In the genomic region with DNA sequence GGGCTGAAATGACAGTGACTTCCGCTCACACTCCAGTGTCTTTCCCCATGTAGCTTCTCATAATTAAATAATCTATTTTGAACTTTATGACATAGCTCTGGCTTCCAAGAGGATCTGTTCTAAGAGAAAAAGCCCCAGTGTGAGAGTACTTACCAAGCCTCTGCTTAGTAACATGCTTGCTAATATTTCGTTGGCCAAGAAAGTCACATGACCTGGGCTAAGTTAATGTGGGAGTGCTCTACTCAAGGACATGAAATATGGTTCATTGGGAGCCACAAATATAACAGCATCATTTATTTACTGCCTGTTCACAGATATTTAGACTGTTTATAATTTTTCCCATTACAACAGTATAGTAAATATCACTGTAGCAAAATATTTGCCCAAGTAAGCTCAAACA, we compare ENCODE assay signal across 29 cellular contexts. TPM values are rescaled to one million over a fixed set of nuclear protein-coding genes. Genes with fewer than 3 reads are reported as not detected.
"Had no signal": no experiment of that assay in that cellular context is flagged by ENCODE, and none has a peak within 500 bp of the region (broad histone marks: within the 10 kb centered on the region; RNA-seq: fewer than 3 reads in every experiment).

No MANE protein-coding gene starts in this region.

- H3K36me3 ChIP-seq: gastrocnemius medialis, ovary, sigmoid colon, tibial nerve, upper lobe of left lung had no signal

- H3K9me3 ChIP-seq: gastrocnemius medialis, psoas muscle, testis had no signal

- H3K4me1 ChIP-seq: gastrocnemius medialis, psoas muscle, sigmoid colon, testis, tibial nerve, upper lobe of left lung had no signal

- DNase-seq: dorsolateral prefrontal cortex; effector CD4-positive, alpha-beta T cell; foreskin fibroblast; gastrocnemius medialis; head of caudate nucleus; natural killer cell; occipital lobe; ovary; posterior cingulate gyrus; psoas muscle; right cardiac atrium; stimulated activated CD4-positive, alpha-beta T cell treated with anti-CD3 and anti-CD28 coated beads, Interleukin-4, amount 100 ng/mL, for 4 hours; stimulated activated naive CD8-positive, alpha-beta T cell treated with anti-CD3 and anti-CD28 coated beads, Interleukin-15, Interleukin-2, amounts not matched to agents 100 U/mL and 50 U/mL, for 24 hours; substantia nigra; testis had no signal

- H3K4me3 Mint-ChIP-seq: memory B cell; natural killer cell; stimulated activated memory B cell treated with anti-CD40 and anti-IgM and Interleukin-4, amounts not matched to agents 10 μg/mL and 1 μg/mL and 100 μg/mL, for 72 hours had no signal

- H3K4me1 Mint-ChIP-seq: memory B cell; natural killer cell; stimulated activated memory B cell treated with anti-CD40 and anti-IgM and Interleukin-4, amounts not matched to agents 10 μg/mL and 1 μg/mL and 100 μg/mL, for 72 hours had no signal

- H3K9me3 Mint-ChIP-seq: natural killer cell had no signal

- H3K27ac Mint-ChIP-seq: memory B cell; natural killer cell; stimulated activated memory B cell treated with anti-CD40 and anti-IgM and Interleukin-4, amounts not matched to agents 10 μg/mL and 1 μg/mL and 100 μg/mL, for 72 hours had no signal

- H3K36me3 Mint-ChIP-seq: memory B cell had no signal

- H3K4me3 ChIP-seq: dorsolateral prefrontal cortex, gastrocnemius medialis, lung, ovary, psoas muscle, sigmoid colon, testis, tibial nerve, upper lobe of left lung had no signal

- ATAC-seq: esophagus mucosa; gastrocnemius medialis; left lobe of liver; natural killer cell; psoas muscle; right cardiac atrium; stimulated activated memory B cell treated with anti-CD40 and anti-IgM and Interleukin-4, amounts not matched to agents 10 μg/mL and 1 μg/mL and 100 μg/mL, for 72 hours; stimulated activated naive CD8-positive, alpha-beta T cell treated with anti-CD3 and anti-CD28 coated beads, Interleukin-15, Interleukin-2, amounts not matched to agents 100 U/mL and 50 U/mL, for 24 hours had no signal

- FAIRE-seq: keratinocyte, urothelium cell line had no signal

- H3K27me3 ChIP-seq: gastrocnemius medialis, ovary, sigmoid colon, testis, tibial nerve, upper lobe of left lung had no signal

- H3K27ac ChIP-seq: dorsolateral prefrontal cortex, epithelial cell of prostate, gastrocnemius medialis, ovary, psoas muscle, sigmoid colon, testis, tibial nerve, upper lobe of left lung had no signal

RNA-seq across cellular contexts. Expression of a gene that starts 42.5 kb away (rescaled TPM):
- total RNA-seq: gastrocnemius medialis, glomerular endothelial cell, mononuclear cell, natural killer cell, occipital lobe, psoas muscle, right cardiac atrium, sigmoid colon, skeletal muscle tissue had no signal
- polyA plus RNA-seq: keratinocyte, right cardiac atrium, sigmoid colon had no signal
